In the genomic region with DNA sequence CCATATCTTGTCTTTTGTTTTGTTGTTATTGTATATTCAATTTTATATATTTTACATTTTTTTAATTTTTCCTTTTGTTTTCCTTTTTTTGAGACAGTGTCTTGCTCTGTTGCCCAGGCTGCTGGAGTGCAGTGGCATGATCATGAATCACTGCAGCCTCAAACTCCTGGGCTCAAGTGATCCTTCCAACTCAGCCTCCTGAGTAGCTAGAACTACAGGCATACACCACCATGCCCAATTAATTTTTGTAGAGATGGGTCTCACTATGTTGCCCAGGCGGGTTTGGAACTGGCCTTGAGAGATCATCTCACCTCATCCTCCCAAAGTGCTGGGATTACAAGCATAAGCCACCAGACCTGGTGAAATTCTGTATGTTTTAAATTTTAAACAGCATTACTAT, we compare ENCODE assay signal across 3 cellular contexts.
"Had no signal": no experiment of that assay in that cellular context is flagged by ENCODE, and none has a peak within 500 bp of the region (broad histone marks: within the 10 kb centered on the region; RNA-seq: fewer than 3 reads in every experiment).

No MANE protein-coding gene starts in this region.

- ATAC-seq: GM12878 had no signal

- H3K4me3 ChIP-seq: GM12878 had no signal

- DNase-seq: GDM1, GF-D8 had no signal
